ENCODE assay signal across 9 cellular contexts in the genomic region with DNA sequence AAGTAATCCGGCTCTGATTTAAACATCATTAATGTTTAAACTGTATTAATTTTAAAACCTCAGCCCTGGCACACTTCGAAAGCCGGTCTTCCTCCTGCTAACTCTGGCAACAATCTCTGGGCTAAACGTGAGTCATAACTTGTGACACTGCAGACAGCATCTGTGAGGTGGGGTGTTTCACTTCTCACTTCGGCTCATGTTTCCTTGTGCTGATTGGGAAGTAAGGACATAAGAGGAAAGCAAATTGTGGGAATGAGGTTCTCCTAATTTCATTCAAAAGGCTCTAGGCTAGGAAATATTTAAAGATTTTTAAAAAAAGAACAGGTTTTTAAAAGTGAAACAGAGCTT.
DNase-seq lines count a peak whose midpoint lies in the region; ATAC-seq and TF ChIP-seq lines count a peak whose summit lies in the region.
"Had no signal": no experiment of that assay in that cellular context is flagged by ENCODE, and none has a peak within 500 bp of the region (broad histone marks: within the 10 kb centered on the region; RNA-seq: fewer than 3 reads in every experiment).

No MANE protein-coding gene starts in this region.

- no peak overlapping the region for H3K4me3 ChIP-seq in AG10803 (ENCODE audit: low read length)
- no peak overlapping the region for H3K4me3 ChIP-seq in SK-N-SH (ENCODE audit: low read depth in 2 of 2, low read length in 1 of 2)
- H3K4me3 ChIP-seq in vagina: no peak overlapping the region

- H3K4me3 Mint-ChIP-seq in HFFc6: peak overlapping the region; percentile 47

- no peak overlapping the region; the same call in 1 of the 2 replicates for H2AFZ ChIP-seq in SK-N-SH (ENCODE audit: low read depth)

- H3K9me3 Mint-ChIP-seq in HFFc6: no peaks in the 10 kb centered on the region

- TF ChIP-seq POLR2A in vagina (IDR thresholded peaks at IDR 0.05): no peak

- H3K9me3 ChIP-seq in SK-N-SH (no peaks in the 10 kb centered on the region), vagina (no peaks in the 10 kb centered on the region)
- H3K9me3 ChIP-seq: neutrophil had no signal

- H3K79me2 ChIP-seq in SK-N-SH (ENCODE audit: insufficient read depth): no peaks in the 10 kb centered on the region

- H3K36me3 ChIP-seq in SK-N-SH (replicated peaks in 1 of 2; ENCODE audit: control insufficient read depth in 1 of 2, insufficient read depth in 2 of 2, low read length in 1 of 2) (no peaks in the 10 kb centered on the region), vagina (no peaks in the 10 kb centered on the region)
- H3K36me3 ChIP-seq: neutrophil had no signal

- peaks cover 4% of the 10 kb centered on the region for H3F3A ChIP-seq in SK-N-SH (replicated peaks; ENCODE audit: insufficient read depth)

- peaks cover 10% of the 10 kb centered on the region for H3K4me1 Mint-ChIP-seq in HFFc6 (ENCODE audit: low read depth)

- intact Hi-C loops in vagina (cut with DNase I): loop anchor here (5.0 kb wide), 1 partner anchor 62 kb away; no protein-coding TSS in a partner anchor

- peak overlapping the region in 1 of 2 experiments; percentile 18; a peak in 1 of 4 replicates for H3K27ac ChIP-seq in SK-N-SH (ENCODE audit: low read depth in 2 of 2, low read length in 1 of 2)
- H3K27ac ChIP-seq in vagina: peak overlapping the region; percentile 9
- H3K27ac ChIP-seq: neutrophil had no signal

- no peak for TF ChIP-seq CTCF in AG10803 (conservative IDR thresholded peaks at IDR 0.05; ENCODE audit: low read length)
- TF ChIP-seq CTCF in HFFc6 (IDR thresholded peaks at IDR 0.05): no peak
- TF ChIP-seq CTCF in SK-N-SH (IDR thresholded peaks at IDR 0.05): no peak
- no peak for TF ChIP-seq CTCF in vagina (IDR thresholded peaks at IDR 0.05)

- no peaks in the 10 kb centered on the region for H3K36me3 Mint-ChIP-seq in HFFc6 (ENCODE audit: low read depth)

- H3K9me2 ChIP-seq in SK-N-SH: no peaks in the 10 kb centered on the region

- H3K9ac ChIP-seq in SK-N-SH: no peak overlapping the region

- TF ChIP-seq EP300 in SK-N-SH (IDR thresholded peaks at IDR 0.05; ENCODE audit: borderline replicate concordance in 1 of 2, low read depth in 1 of 2, low read length in 1 of 2): no peak

- H3K4me2 ChIP-seq in SK-N-SH: 0 out of 2 replicates have a peak overlapping the region, but pooled peaks have one; percentile 11

- POLR2A ChIA-PET in SK-N-SH (lab: Yijun Ruan, JAX): no interaction called here

- TF ChIP-seq RAD21 in SK-N-SH (IDR thresholded peaks at IDR 0.05; ENCODE audit: low read length): no peak

- no peaks in the 10 kb centered on the region for H4K20me1 ChIP-seq in SK-N-SH (ENCODE audit: insufficient read depth)

- 0 out of 4 replicates have a peak, but pooled peaks cover 0 to 2% of the 10 kb centered on the region in 2 experiments for H3K4me1 ChIP-seq in SK-N-SH (ENCODE audit: control insufficient read depth in 1 of 2, insufficient read depth in 2 of 2, low read depth in 1 of 2, low read length in 1 of 2)
- no peaks in the 10 kb centered on the region for H3K4me1 ChIP-seq in vagina

- 0 out of 2 replicates have a peak overlapping the region, but pooled peaks have one; percentile 8 for H3K27ac Mint-ChIP-seq in HFFc6

- 5% methylated on average over 5 of the region's 5 CpGs for WGBS in SK-N-SH (ENCODE audit: low lambda C conversion rate)

- ATAC-seq in HG03139 (IDR thresholded peaks at IDR 0.05; ENCODE audit: unreplicated experiment): no peak

- CTCF ChIA-PET in SK-N-SH (lab: Yijun Ruan, JAX): no interaction called here

- DNase-seq in AG10803 (ENCODE audit: low read depth): peak; percentile 77
- DNase-seq in HFFc6: peak; percentile 30
- DNase-seq in SK-N-SH: no peak
- DNase-seq in inferior parietal cortex (ENCODE audit: extremely low spot score): peak; percentile 2
- DNase-seq in vagina (ENCODE audit: extremely low spot score in 2 of 2): no peak
- no peak for DNase-seq in DMS153 treated with DMSO at 0.1 percent for 48 hours (lab: John Stamatoyannopoulos, UW; ENCODE audit: unreplicated experiment)
- no peak for DNase-seq in NCI-H146 treated with DMSO at 0.1 percent for 48 hours (lab: John Stamatoyannopoulos, UW; ENCODE audit: unreplicated experiment)

- H3K27me3 ChIP-seq in SK-N-SH (ENCODE audit: insufficient read depth): no peaks in the 10 kb centered on the region
- no peaks in the 10 kb centered on the region for H3K27me3 ChIP-seq in vagina
- H3K27me3 ChIP-seq: neutrophil had no signal

- peaks cover 2% of the 10 kb centered on the region for H3K27me3 Mint-ChIP-seq in HFFc6 (ENCODE audit: insufficient read depth)

TF ChIP-seq in SK-N-SH, 30 proteins besides CTCF, POLR2A, EP300 and RAD21 (continues in another document):
- TF ChIP-seq SMC3 (IDR thresholded peaks at IDR 0.05; ENCODE audit: low read depth, low read length) (no peak), FOXJ3 (CRISPR knock-in tag; IDR thresholded peaks at IDR 0.05) (no peak), TAF1 (IDR thresholded peaks at IDR 0.05; ENCODE audit: borderline replicate concordance, low read depth, low read length) (no peak), MXI1 (IDR thresholded peaks at IDR 0.05; ENCODE audit: low read depth, low read length) (no peak), YY1 (IDR thresholded peaks at IDR 0.05; ENCODE audit: low read depth) (no peak), RXRA (IDR thresholded peaks at IDR 0.05; ENCODE audit: borderline replicate concordance, low read depth) (no peak), ELF1 (IDR thresholded peaks at IDR 0.05) (no peak), EZH2phosphoT487 (IDR thresholded peaks at IDR 0.05; ENCODE audit: borderline replicate concordance, low read depth) (no peak), TEAD4 (IDR thresholded peaks at IDR 0.05; ENCODE audit: borderline replicate concordance, insufficient read depth) (no peak), GATA2 (CRISPR knock-in tag; IDR thresholded peaks at IDR 0.05) (no peak), RFX5 (IDR thresholded peaks at IDR 0.05; ENCODE audit: low read length) (no peak), GABPA (IDR thresholded peaks at IDR 0.05; ENCODE audit: low read depth) (no peak), SIN3A (IDR thresholded peaks at IDR 0.05; ENCODE audit: borderline replicate concordance, low read depth, low read length) (no peak), POLR2AphosphoS5 (IDR thresholded peaks at IDR 0.05; ENCODE audit: low read depth, low read length) (no peak), TCF12 (IDR thresholded peaks at IDR 0.05) (peak; percentile 58), NFIC (IDR thresholded peaks at IDR 0.05; ENCODE audit: borderline replicate concordance) (peak; percentile 9; the same call in 1 of the 2 replicates)
- TF ChIP-seq, protein P1, sequence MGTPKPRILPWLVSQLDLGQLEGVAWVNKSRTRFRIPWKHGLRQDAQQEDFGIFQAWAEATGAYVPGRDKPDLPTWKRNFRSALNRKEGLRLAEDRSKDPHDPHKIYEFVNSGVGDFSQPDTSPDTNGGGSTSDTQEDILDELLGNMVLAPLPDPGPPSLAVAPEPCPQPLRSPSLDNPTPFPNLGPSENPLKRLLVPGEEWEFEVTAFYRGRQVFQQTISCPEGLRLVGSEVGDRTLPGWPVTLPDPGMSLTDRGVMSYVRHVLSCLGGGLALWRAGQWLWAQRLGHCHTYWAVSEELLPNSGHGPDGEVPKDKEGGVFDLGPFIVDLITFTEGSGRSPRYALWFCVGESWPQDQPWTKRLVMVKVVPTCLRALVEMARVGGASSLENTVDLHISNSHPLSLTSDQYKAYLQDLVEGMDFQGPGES (IDR thresholded peaks at IDR 0.05; ENCODE audit: low read depth, low read length): no peak
- TF ChIP-seq, protein P2, sequence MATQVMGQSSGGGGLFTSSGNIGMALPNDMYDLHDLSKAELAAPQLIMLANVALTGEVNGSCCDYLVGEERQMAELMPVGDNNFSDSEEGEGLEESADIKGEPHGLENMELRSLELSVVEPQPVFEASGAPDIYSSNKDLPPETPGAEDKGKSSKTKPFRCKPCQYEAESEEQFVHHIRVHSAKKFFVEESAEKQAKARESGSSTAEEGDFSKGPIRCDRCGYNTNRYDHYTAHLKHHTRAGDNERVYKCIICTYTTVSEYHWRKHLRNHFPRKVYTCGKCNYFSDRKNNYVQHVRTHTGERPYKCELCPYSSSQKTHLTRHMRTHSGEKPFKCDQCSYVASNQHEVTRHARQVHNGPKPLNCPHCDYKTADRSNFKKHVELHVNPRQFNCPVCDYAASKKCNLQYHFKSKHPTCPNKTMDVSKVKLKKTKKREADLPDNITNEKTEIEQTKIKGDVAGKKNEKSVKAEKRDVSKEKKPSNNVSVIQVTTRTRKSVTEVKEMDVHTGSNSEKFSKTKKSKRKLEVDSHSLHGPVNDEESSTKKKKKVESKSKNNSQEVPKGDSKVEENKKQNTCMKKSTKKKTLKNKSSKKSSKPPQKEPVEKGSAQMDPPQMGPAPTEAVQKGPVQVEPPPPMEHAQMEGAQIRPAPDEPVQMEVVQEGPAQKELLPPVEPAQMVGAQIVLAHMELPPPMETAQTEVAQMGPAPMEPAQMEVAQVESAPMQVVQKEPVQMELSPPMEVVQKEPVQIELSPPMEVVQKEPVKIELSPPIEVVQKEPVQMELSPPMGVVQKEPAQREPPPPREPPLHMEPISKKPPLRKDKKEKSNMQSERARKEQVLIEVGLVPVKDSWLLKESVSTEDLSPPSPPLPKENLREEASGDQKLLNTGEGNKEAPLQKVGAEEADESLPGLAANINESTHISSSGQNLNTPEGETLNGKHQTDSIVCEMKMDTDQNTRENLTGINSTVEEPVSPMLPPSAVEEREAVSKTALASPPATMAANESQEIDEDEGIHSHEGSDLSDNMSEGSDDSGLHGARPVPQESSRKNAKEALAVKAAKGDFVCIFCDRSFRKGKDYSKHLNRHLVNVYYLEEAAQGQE (IDR thresholded peaks at IDR 0.05; ENCODE audit: low read depth, low read length): no peak
- TF ChIP-seq, protein P3, sequence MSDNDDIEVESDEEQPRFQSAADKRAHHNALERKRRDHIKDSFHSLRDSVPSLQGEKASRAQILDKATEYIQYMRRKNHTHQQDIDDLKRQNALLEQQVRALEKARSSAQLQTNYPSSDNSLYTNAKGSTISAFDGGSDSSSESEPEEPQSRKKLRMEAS (IDR thresholded peaks at IDR 0.05; ENCODE audit: low read depth): peak; percentile 60; the same call in 1 of the 2 replicates

Comparison
In these comparisons a context has a peak if more than half of its experiments do, and no peak if none do; other contexts are left out.
1. DNase-seq: peak in AG10803 (single experiment), HFFc6 (single experiment) and inferior parietal cortex (single experiment); none in SK-N-SH (single experiment), vagina (0 of 2), DMS153 treated with DMSO at 0.1 percent for 48 hours (single experiment) and NCI-H146 treated with DMSO at 0.1 percent for 48 hours (single experiment).